In the genomic region with DNA sequence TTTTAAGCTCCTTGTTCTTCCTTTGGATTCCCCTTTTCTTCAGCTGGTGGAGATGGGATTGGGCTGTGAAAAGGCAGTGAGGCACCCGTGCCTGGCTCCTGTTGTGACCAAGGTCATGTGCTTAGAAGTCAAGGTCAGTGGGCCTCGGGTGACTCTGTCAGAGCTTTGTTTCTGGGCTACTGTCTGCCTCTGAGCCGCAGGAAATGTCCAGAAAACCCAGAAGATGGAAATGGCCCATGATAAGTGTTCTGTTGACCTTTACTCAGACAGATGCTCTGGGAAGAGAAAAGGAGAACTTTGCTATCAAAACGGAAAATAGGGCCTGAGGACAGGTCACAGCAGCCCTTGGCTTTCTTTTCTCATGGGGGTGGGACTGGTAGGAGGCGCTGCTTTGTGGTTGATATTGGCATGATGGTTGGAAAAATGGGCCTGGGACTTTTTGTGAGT, we compare ENCODE assay signal across 8 cellular contexts. TPM values are rescaled to one million over a fixed set of nuclear protein-coding genes. Genes with fewer than 3 reads are reported as not detected.
DNase-seq lines count a peak whose midpoint lies in the region; ATAC-seq and TF ChIP-seq lines count a peak whose summit lies in the region.

No MANE protein-coding gene starts in this region.

- peaks cover 6% of the 10 kb centered on the region for H3K36me3 Mint-ChIP-seq in endodermal cell (ENCODE audit: low read depth)

- no peaks in the 10 kb centered on the region for H3K27me3 Mint-ChIP-seq in endodermal cell (ENCODE audit: insufficient read depth)

- H3K4me1 Mint-ChIP-seq in endodermal cell: peaks cover 22% of the 10 kb centered on the region

- TF ChIP-seq CTCF in endodermal cell (conservative IDR thresholded peaks at IDR 0.05): no peak

- H3K27me3 ChIP-seq in subcutaneous abdominal adipose tissue (ENCODE audit: control insufficient read depth in 5 of 5, insufficient read depth in 4 of 5, low read length in 5 of 5) (no peaks in the 10 kb centered on the region), endodermal cell (ENCODE audit: control insufficient read depth, insufficient read depth, low read length, poor library complexity, severe bottlenecking) (no peaks in the 10 kb centered on the region)

- H3K36me3 ChIP-seq in subcutaneous abdominal adipose tissue (ENCODE audit: control insufficient read depth in 5 of 5, insufficient read depth in 5 of 5, low read length in 5 of 5): no peaks in the 10 kb centered on the region
- no peaks in the 10 kb centered on the region for H3K36me3 ChIP-seq in endodermal cell (ENCODE audit: control insufficient read depth, insufficient read depth, low read length)

- peak overlapping the region; percentile 62 for H3K27ac ChIP-seq in subcutaneous abdominal adipose tissue (ENCODE audit: low read depth, low read length)
- no peak overlapping the region for H3K27ac ChIP-seq in endodermal cell (ENCODE audit: low read depth, low read length)

- intact Hi-C loops in left ventricle myocardium superior (cut with micrococcal nuclease): no loop called here

- WGBS in endodermal cell (ENCODE audit: insufficient coverage in 1 of 2, insufficient read length in 1 of 2), 2 experiments: 84 to 85% methylated on average over 3 to 4 of the region's 5 CpGs

- H3K4me3 Mint-ChIP-seq in endodermal cell: no peak overlapping the region

- H3K4me3 ChIP-seq in subcutaneous abdominal adipose tissue (ENCODE audit: low read depth in 1 of 5, low read length in 5 of 5) (no peak overlapping the region), endodermal cell (ENCODE audit: low read length) (no peak overlapping the region)

- peak overlapping the region in 1 of 5 donors; percentile 40 for H3K9ac ChIP-seq in subcutaneous abdominal adipose tissue (ENCODE audit: low read length in 5 of 5)
- no peak overlapping the region for H3K9ac ChIP-seq in endodermal cell (ENCODE audit: extremely low read depth, low read length, poor library complexity, severe bottlenecking)

- DNase-seq in activated CD4-positive, alpha-beta T cell treated with anti-CD3 and anti-CD28 coated beads for 4 hours: peak; percentile 31 to 35
- DNase-seq in activated CD4-positive, alpha-beta T cell treated with anti-CD3 and anti-CD28 coated beads for 48 hours: no peak
- DNase-seq in activated CD4-positive, alpha-beta T cell treated with anti-CD3 and anti-CD28 coated beads, Interleukin-2, amount 50 U/mL, for 1 hour: peak; percentile 16
- DNase-seq in left ventricle myocardium superior (no peak), NOMO-1 treated with dmso at 0.1 percent for 144 hours (lab: John Stamatoyannopoulos, UW; ENCODE audit: unreplicated experiment) (no peak), endodermal cell (no peak)

- H3K9me3 ChIP-seq in subcutaneous abdominal adipose tissue (ENCODE audit: control insufficient read depth in 5 of 5, low read length in 5 of 5) (no peaks in the 10 kb centered on the region), endodermal cell (ENCODE audit: control insufficient read depth, low read length) (no peaks in the 10 kb centered on the region)

- H3K27ac Mint-ChIP-seq in endodermal cell: no peak overlapping the region

- H3K9me3 Mint-ChIP-seq in endodermal cell: no peaks in the 10 kb centered on the region

- peak; percentile 20 for ATAC-seq in left ventricle myocardium superior
- ATAC-seq in GM21786 (IDR thresholded peaks at IDR 0.05; ENCODE audit: unreplicated experiment): no peak

- H3K4me1 ChIP-seq in subcutaneous abdominal adipose tissue (ENCODE audit: control insufficient read depth in 5 of 5, insufficient read depth in 5 of 5, low read length in 5 of 5) (peaks cover 9 to 56% (median 46%) of the 10 kb centered on the region in 5 donors), endodermal cell (ENCODE audit: control insufficient read depth, insufficient read depth, low read length) (no peaks in the 10 kb centered on the region)

RNA-seq across cellular contexts. Expression of gene ABCC1, which starts 2.9 kb away (rescaled TPM):
- total RNA-seq in left ventricle myocardium superior: 23.2 TPM
- total RNA-seq in endodermal cell: 10 to 100 TPM; 47.1 to 51.2 TPM
- polyA plus RNA-seq in endodermal cell (2013, experiment 1 of 2): 32.4 TPM
- 31.2 TPM for polyA plus RNA-seq in endodermal cell (2013, experiment 2 of 2)

Comparison
In these comparisons a context has a peak if more than half of its experiments do, and no peak if none do; other contexts are left out.
1. DNase-seq: peak in activated CD4-positive, alpha-beta T cell treated with anti-CD3 and anti-CD28 coated beads for 4 hours (2 of 2) and activated CD4-positive, alpha-beta T cell treated with anti-CD3 and anti-CD28 coated beads, Interleukin-2, amount 50 U/mL, for 1 hour (single experiment); none in activated CD4-positive, alpha-beta T cell treated with anti-CD3 and anti-CD28 coated beads for 48 hours (single experiment), left ventricle myocardium superior (single experiment), NOMO-1 treated with dmso at 0.1 percent for 144 hours (single experiment) and endodermal cell (single experiment).